Comparison of ENCODE assay signal across 28 cellular contexts in the genomic region with DNA sequence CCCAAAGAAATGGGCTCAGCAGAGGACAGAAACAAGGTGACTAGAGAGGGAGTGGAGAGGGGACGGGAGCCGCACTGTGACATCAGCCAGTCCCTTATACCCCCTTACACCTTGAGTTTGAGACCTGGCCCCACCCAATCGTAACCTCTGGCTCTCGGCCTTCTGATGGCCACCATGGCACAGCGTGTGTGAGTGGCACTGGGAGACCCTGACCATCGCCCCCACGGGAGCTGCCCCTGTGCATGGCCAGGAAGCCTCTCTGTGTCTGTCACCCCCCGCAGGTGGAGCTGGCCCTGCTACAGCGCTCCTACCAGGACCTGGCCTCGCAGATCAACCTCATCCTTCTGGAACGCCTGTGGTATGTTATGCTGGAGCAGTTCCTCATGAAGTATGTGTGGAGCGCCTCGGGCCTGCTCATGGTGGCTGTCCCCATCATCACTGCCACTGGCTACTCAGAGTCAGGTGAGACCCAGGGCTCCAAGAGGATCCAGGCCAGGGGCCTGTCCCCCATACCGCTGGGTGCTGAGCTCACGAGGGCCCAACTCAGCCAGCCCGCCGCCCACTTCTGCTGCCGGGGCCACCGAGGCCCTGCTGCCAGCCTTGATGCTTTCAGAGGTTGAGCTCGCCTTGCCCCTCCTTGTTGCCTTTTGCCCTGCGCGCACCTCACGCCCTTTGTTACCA. TPM values are rescaled to one million over a fixed set of nuclear protein-coding genes. Genes with fewer than 3 reads are reported as not detected.
"Had no signal": no experiment of that assay in that cellular context is flagged by ENCODE, and none has a peak within 500 bp of the region (broad histone marks: within the 10 kb centered on the region; RNA-seq: fewer than 3 reads in every experiment).

No MANE protein-coding gene starts in this region.

- H3K27ac Mint-ChIP-seq: activated CD4-positive, alpha-beta memory T cell treated with anti-CD3 and anti-CD28 coated beads, Interleukin-2, amount 10 ng/mL, durations not matched to agents 7 days and 5 days; activated CD4-positive, alpha-beta T cell treated with anti-CD3 and anti-CD28 coated beads for 36 hours; activated naive CD4-positive, alpha-beta T cell treated with anti-CD3 and anti-CD28 coated beads, Interleukin-2, amount 50 U/mL, for 72 hours; activated naive CD8-positive, alpha-beta T cell treated with anti-CD3 and anti-CD28 coated beads, Interleukin-2, amount 50 U/mL, for 24 hours; activated T-cell treated with anti-CD3 and anti-CD28 coated beads, Interleukin-2, amount 50 U/mL, for 24 hours; activated T-helper 1 cell treated with anti-CD3 and anti-CD28 coated beads, Interleukin-12 subunit alpha, Interleukin-12 subunit beta, Interleukin-2, Interleukin-4 antibody, amounts not matched to agents 30 ng/mL and 10 ng/mL and 1 ng/mL, durations not matched to agents 14 hours and 24 hours and 36 hours had no signal

- H3K27me3 ChIP-seq: ascending aorta, body of pancreas had no signal

- H3K27me3 Mint-ChIP-seq: activated CD4-positive, alpha-beta memory T cell treated with anti-CD3 and anti-CD28 coated beads, Interleukin-2, amount 10 ng/mL, durations not matched to agents 7 days and 5 days; activated CD4-positive, alpha-beta T cell treated with anti-CD3 and anti-CD28 coated beads for 36 hours; activated naive CD8-positive, alpha-beta T cell treated with anti-CD3 and anti-CD28 coated beads, Interleukin-2, amount 50 U/mL, for 24 hours had no signal

- H3K27ac ChIP-seq: ascending aorta had no signal

- H3K4me3 ChIP-seq: ascending aorta, body of pancreas had no signal

- H3K9me3 ChIP-seq: ascending aorta, body of pancreas had no signal

- H3K36me3 ChIP-seq: ascending aorta had no signal

- ATAC-seq: activated CD4-positive, alpha-beta T cell treated with anti-CD3 and anti-CD28 coated beads for 36 hours; activated naive CD4-positive, alpha-beta T cell treated with anti-CD3 and anti-CD28 coated beads, Interleukin-2, amount 50 U/mL, for 72 hours; activated naive CD8-positive, alpha-beta T cell treated with anti-CD3 and anti-CD28 coated beads, Interleukin-2, amount 50 U/mL, for 24 hours; body of pancreas had no signal

- H3K4me3 Mint-ChIP-seq: activated CD4-positive, alpha-beta memory T cell treated with anti-CD3 and anti-CD28 coated beads, Interleukin-2, amount 10 ng/mL, durations not matched to agents 7 days and 5 days; activated CD4-positive, alpha-beta T cell treated with anti-CD3 and anti-CD28 coated beads for 36 hours; activated naive CD8-positive, alpha-beta T cell treated with anti-CD3 and anti-CD28 coated beads, Interleukin-2, amount 50 U/mL, for 24 hours; activated T-cell treated with anti-CD3 and anti-CD28 coated beads, Interleukin-2, amount 50 U/mL, for 24 hours; activated T-helper 1 cell treated with anti-CD3 and anti-CD28 coated beads, Interleukin-12 subunit alpha, Interleukin-12 subunit beta, Interleukin-2, Interleukin-4 antibody, amounts not matched to agents 30 ng/mL and 10 ng/mL and 1 ng/mL, durations not matched to agents 14 hours and 24 hours and 36 hours had no signal

- DNase-seq: activated CD4-positive, alpha-beta memory T cell treated with anti-CD3 and anti-CD28 coated beads, Interleukin-2, amount 10 ng/mL, durations not matched to agents 7 days and 5 days; activated CD4-positive, alpha-beta T cell treated with anti-CD3 and anti-CD28 coated beads for 36 hours; activated CD4-positive, alpha-beta T cell treated with anti-CD3 and anti-CD28 coated beads, Interleukin-2, amount 50 U/mL, for 1 hour; activated CD4-positive, CD25-positive, alpha-beta regulatory T cell; activated CD8-positive, alpha-beta memory T cell treated with anti-CD3 and anti-CD28 coated beads, Interleukin-2, amount 50 U/mL, for 4 hours; activated effector memory CD4-positive, alpha-beta T cell treated with Interleukin-2 at 50 U/mL for 16 hours; activated naive CD4-positive, alpha-beta T cell; activated naive CD8-positive, alpha-beta T cell treated with anti-CD3 and anti-CD28 coated beads, Interleukin-2, amount 50 U/mL, for 24 hours; activated T-cell treated with anti-CD3 and anti-CD28 coated beads, Interleukin-2, amount 50 U/mL, for 24 hours; amniotic stem cell; body of pancreas; central memory CD4-positive, alpha-beta T cell; NCI-H1048; NCI-H1694; NCI-H2029; NCI-H2107; NCI-H2171 treated with DMSO at 0.1 percent for 48 hours; NCI-H226; NCI-H510A; NCI-H526 treated with DMSO at 0.1 percent for 48 hours; NCI-H82; SIG-M5 had no signal

- H3K9me3 Mint-ChIP-seq: activated CD4-positive, alpha-beta memory T cell treated with anti-CD3 and anti-CD28 coated beads, Interleukin-2, amount 10 ng/mL, durations not matched to agents 7 days and 5 days; activated naive CD8-positive, alpha-beta T cell treated with anti-CD3 and anti-CD28 coated beads, Interleukin-2, amount 50 U/mL, for 24 hours had no signal

RNA-seq across cellular contexts. Expression of a gene that starts 35.0 kb away (rescaled TPM):
- total RNA-seq: OCI-LY7 had no signal

RNA-seq across cellular contexts. Expression of a gene that starts 41.4 kb away (rescaled TPM):
- total RNA-seq: OCI-LY7 had no signal

RNA-seq across cellular contexts. Expression of a gene that starts 51.8 kb away (rescaled TPM):
- total RNA-seq: activated CD4-positive, alpha-beta memory T cell treated with anti-CD3 and anti-CD28 coated beads, Interleukin-2, amount 10 ng/mL, durations not matched to agents 7 days and 5 days; activated CD4-positive, alpha-beta T cell treated with anti-CD3 and anti-CD28 coated beads for 36 hours; activated CD8-positive, alpha-beta memory T cell treated with anti-CD3 and anti-CD28 coated beads for 36 hours; activated naive CD4-positive, alpha-beta T cell treated with anti-CD3 and anti-CD28 coated beads, Interleukin-2, amount 50 U/mL, for 72 hours; activated T-helper 1 cell treated with anti-CD3 and anti-CD28 coated beads, Interleukin-12 subunit alpha, Interleukin-12 subunit beta, Interleukin-2, Interleukin-4 antibody, amounts not matched to agents 30 ng/mL and 10 ng/mL and 1 ng/mL, durations not matched to agents 14 hours and 24 hours and 36 hours; body of pancreas; OCI-LY7; T-helper 2 cell treated with Interferon-gamma antibody and Interleukin-4, amounts not matched to agents 100 ng/mL and 5 ng/mL, for 36 hours had no signal
